In genomic region chr5:6707852-6708251, GRCh38 we compare ENCODE assay signal across 1 cellular context.
TF ChIP-seq lines count a peak whose summit lies in the region.

No MANE protein-coding gene starts in this region.

TF ChIP-seq in IMR-90, 13 proteins besides CTCF, POLR2A, EP300 and RAD21 (continued from another document):
- TF ChIP-seq USF2 (IDR thresholded peaks at IDR 0.05; ENCODE audit: low read depth, low read length) (no peak), FOS (IDR thresholded peaks at IDR 0.05; ENCODE audit: low read depth, low read length) (no peak), MAFK (IDR thresholded peaks at IDR 0.05; ENCODE audit: low read depth, low read length) (no peak), NFE2L2 (IDR thresholded peaks at IDR 0.05; ENCODE audit: low read depth, low read length) (no peak), ELK1 (IDR thresholded peaks at IDR 0.05; ENCODE audit: borderline replicate concordance, low read depth, low read length) (no peak), MXI1 (IDR thresholded peaks at IDR 0.05; ENCODE audit: borderline replicate concordance, low read depth, low read length) (no peak), RFX5 (IDR thresholded peaks at IDR 0.05; ENCODE audit: low read depth, low read length) (no peak)
TF ChIP-seq in IMR-90: peak in this region for 0.
